Comparison of ENCODE assay signal across 18 cellular contexts in the genomic region with DNA sequence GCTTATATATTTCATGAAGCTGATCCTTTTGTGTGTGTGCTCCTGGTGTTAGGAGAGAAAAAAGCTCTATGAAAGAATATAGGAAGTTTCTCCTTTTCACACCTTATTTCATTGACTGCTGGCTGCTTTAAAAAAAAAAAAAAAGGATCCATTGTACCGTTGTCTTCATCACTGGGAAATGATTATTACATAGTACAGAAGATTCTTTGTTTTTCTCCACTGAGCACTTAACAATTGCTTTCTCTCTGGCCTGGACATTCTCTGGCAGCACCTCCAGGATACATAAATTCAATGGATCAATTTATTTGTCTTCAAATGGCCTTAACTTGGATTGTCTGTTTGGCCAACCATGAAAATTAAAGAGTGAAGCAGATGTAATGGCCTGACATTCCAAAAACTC. TPM values are rescaled to one million over a fixed set of nuclear protein-coding genes. Genes with fewer than 3 reads are reported as not detected.
DNase-seq lines count a peak whose midpoint lies in the region; ATAC-seq and TF ChIP-seq lines count a peak whose summit lies in the region.
"Had no signal": no experiment of that assay in that cellular context is flagged by ENCODE, and none has a peak within 500 bp of the region (broad histone marks: within the 10 kb centered on the region; RNA-seq: fewer than 3 reads in every experiment).

No MANE protein-coding gene starts in this region.

- H3K56ac ChIP-seq in IMR-90 (ENCODE audit: extremely low read depth, insufficient read depth, low read length), result no peak overlapping the region

- H3K4me1 ChIP-seq in IMR-90 (ENCODE audit: control insufficient read depth, insufficient read depth, low read length), result no peaks in the 10 kb centered on the region
- H3K4me1 ChIP-seq: A549, Caco-2 had no signal

- no peak overlapping the region for H2BK5ac ChIP-seq in IMR-90 (ENCODE audit: low read depth, low read length, poor library complexity, severe bottlenecking)

- H3K9me1 ChIP-seq in IMR-90 (ENCODE audit: insufficient read depth, low read length), result no peaks in the 10 kb centered on the region

- H3K79me1 ChIP-seq in IMR-90 (ENCODE audit: low read depth in 1 of 2, low read length in 2 of 2), result no peaks in the 10 kb centered on the region

- no peak overlapping the region for H4K8ac ChIP-seq in IMR-90 (ENCODE audit: low read depth in 2 of 2, low read length in 2 of 2)

- H3K4me3 ChIP-seq in IMR-90 (ENCODE audit: insufficient read depth, low read depth, low read length), result no peak overlapping the region
- H3K4me3 ChIP-seq: A549 had no signal

- H3K9ac ChIP-seq in IMR-90 (ENCODE audit: low read depth, low read length), result no peak overlapping the region

- TF ChIP-seq POLR2A in IMR-90 (IDR thresholded peaks at IDR 0.05; ENCODE audit: low read depth, low read length), result no peak

- no peaks in the 10 kb centered on the region for H4K20me1 ChIP-seq in IMR-90 (ENCODE audit: insufficient read depth, low read length)

- POLR2A ChIA-PET in IMR-90 (lab: Charles Lee; ENCODE audit: unreplicated experiment), result no interaction called here

- CTCF ChIA-PET in IMR-90 (lab: Yijun Ruan, JAX), result interaction anchor here (1.1 kb wide), 1 partner anchor 34 kb away, joined by 4 read pairs; no protein-coding TSS in a partner anchor

- no peak overlapping the region for H2AK5ac ChIP-seq in IMR-90 (ENCODE audit: low read depth, low read length)

- WGBS in IMR-90 (ENCODE audit: extremely low coverage in 2 of 2, insufficient read length in 1 of 2), 2 experiments, result no CpG with 5 or more reads among the region's 1 CpG

- no peak for DNase-seq in IMR-90
- DNase-seq in caudate nucleus (lab: John Stamatoyannopoulos, UW), result no peak
- peak; percentile 13 for DNase-seq in midbrain (lab: John Stamatoyannopoulos, UW)
- peak; percentile 55 for DNase-seq in superior temporal gyrus (ENCODE audit: extremely low spot score)
- no peak for DNase-seq in NCI-H2029 (lab: John Stamatoyannopoulos, UW)
- DNase-seq: AML-193; Caco-2; CD4-positive, alpha-beta T cell; GOT3; H7; HFFc6 had no signal

- H2AK9ac ChIP-seq in IMR-90 (replicated peaks; ENCODE audit: low read depth, low read length, poor library complexity), result no peak overlapping the region

- H3K14ac ChIP-seq in IMR-90 (replicated peaks; ENCODE audit: low read depth, low read length), result no peak overlapping the region

- no peak overlapping the region for H3K4me2 ChIP-seq in IMR-90 (ENCODE audit: low read depth, low read length)
- H3K4me2 ChIP-seq: A549 had no signal

- H3K23ac ChIP-seq in IMR-90 (ENCODE audit: low read depth, low read length), result no peak overlapping the region

- ATAC-seq in IMR-90 (ENCODE audit: low read depth) (no peak), HG03045 (IDR thresholded peaks at IDR 0.05; ENCODE audit: unreplicated experiment) (no peak), HG03159 (IDR thresholded peaks at IDR 0.05; ENCODE audit: unreplicated experiment) (no peak)
- ATAC-seq: A549, HCT116 had no signal

- no peak overlapping the region for H3K27ac ChIP-seq in IMR-90 (ENCODE audit: insufficient read depth, low read length)
- peak overlapping the region; percentile 53 for H3K27ac ChIP-seq in caudate nucleus (ENCODE audit: low read depth, low read length)
- H3K27ac ChIP-seq: 22Rv1, A549, C4-2B had no signal

- no peak overlapping the region for H2BK120ac ChIP-seq in IMR-90 (ENCODE audit: low read depth, low read length)

- H3K4ac ChIP-seq in IMR-90 (ENCODE audit: low read depth, low read length), result no peak overlapping the region

- H2BK15ac ChIP-seq in IMR-90 (ENCODE audit: low read depth, low read length), result no peak overlapping the region

- dilution Hi-C loops in IMR-90 (cut with HindIII; ENCODE audit: low sequenced_read_pairs, unreplicated experiment), result no loop called here

- no peak overlapping the region for H3K18ac ChIP-seq in IMR-90 (ENCODE audit: low read depth, low read length)

- H3K36me3 ChIP-seq in IMR-90 (ENCODE audit: control insufficient read depth, insufficient read depth, low read length), result peaks cover 29% of the 10 kb centered on the region

- H3K27me3 ChIP-seq in IMR-90 (ENCODE audit: control insufficient read depth, insufficient read depth, low read length), result no peaks in the 10 kb centered on the region

- no peak for TF ChIP-seq CTCF in IMR-90 (conservative IDR thresholded peaks at IDR 0.05; ENCODE audit: low read depth, low read length)

- no peak overlapping the region for H4K91ac ChIP-seq in IMR-90 (ENCODE audit: insufficient read depth, low read depth, low read length)

- no peak overlapping the region for H2AFZ ChIP-seq in IMR-90 (replicated peaks; ENCODE audit: low read length, poor library complexity)

- H2BK20ac ChIP-seq in IMR-90 (ENCODE audit: low read depth, low read length), result no peak overlapping the region

- intact Hi-C loops in IMR-90 (cut with micrococcal nuclease), result no loop called here

- TF ChIP-seq RAD21 in IMR-90 (IDR thresholded peaks at IDR 0.05; ENCODE audit: low read length), result no peak

- TSS peak; percentile 57 for BruUV-seq in IMR-90 (replicated peaks; lab: Mats Ljungman, UMichigan)

- in situ Hi-C loops in IMR-90 (cut with MboI; ENCODE audit: low sequenced_read_pairs), result loop anchor here (25.0 kb wide), 1 partner anchor 590 kb away; no protein-coding TSS in a partner anchor

- H4K5ac ChIP-seq in IMR-90 (ENCODE audit: low read depth, low read length), result no peak overlapping the region

- H3K9me3 ChIP-seq in IMR-90 (ENCODE audit: control insufficient read depth, insufficient read depth, low read length), result no peaks in the 10 kb centered on the region
- H3K9me3 ChIP-seq: A549, Caco-2 had no signal

TF ChIP-seq in IMR-90, 13 proteins besides CTCF, POLR2A, EP300 and RAD21:
- no peak for TF ChIP-seq FOS (IDR thresholded peaks at IDR 0.05; ENCODE audit: low read depth, low read length)
- TF ChIP-seq CEBPB (IDR thresholded peaks at IDR 0.05; ENCODE audit: low read depth, low read length), result no peak
- no peak for TF ChIP-seq SMC3 (IDR thresholded peaks at IDR 0.05; ENCODE audit: low read depth, low read length)
- no peak for TF ChIP-seq BHLHE40 (IDR thresholded peaks at IDR 0.05; ENCODE audit: low read depth, low read length)
- TF ChIP-seq, protein P1, sequence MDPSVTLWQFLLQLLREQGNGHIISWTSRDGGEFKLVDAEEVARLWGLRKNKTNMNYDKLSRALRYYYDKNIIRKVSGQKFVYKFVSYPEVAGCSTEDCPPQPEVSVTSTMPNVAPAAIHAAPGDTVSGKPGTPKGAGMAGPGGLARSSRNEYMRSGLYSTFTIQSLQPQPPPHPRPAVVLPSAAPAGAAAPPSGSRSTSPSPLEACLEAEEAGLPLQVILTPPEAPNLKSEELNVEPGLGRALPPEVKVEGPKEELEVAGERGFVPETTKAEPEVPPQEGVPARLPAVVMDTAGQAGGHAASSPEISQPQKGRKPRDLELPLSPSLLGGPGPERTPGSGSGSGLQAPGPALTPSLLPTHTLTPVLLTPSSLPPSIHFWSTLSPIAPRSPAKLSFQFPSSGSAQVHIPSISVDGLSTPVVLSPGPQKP (IDR thresholded peaks at IDR 0.05; ENCODE audit: borderline replicate concordance, low read depth, low read length), result no peak
- no peak for TF ChIP-seq MAFK (IDR thresholded peaks at IDR 0.05; ENCODE audit: low read depth, low read length)
- no peak for TF ChIP-seq MXI1 (IDR thresholded peaks at IDR 0.05; ENCODE audit: borderline replicate concordance, low read depth, low read length)
- TF ChIP-seq RCOR1 (IDR thresholded peaks at IDR 0.05; ENCODE audit: insufficient replicate concordance, low read length), result no peak
- no peak for TF ChIP-seq NFE2L2 (IDR thresholded peaks at IDR 0.05; ENCODE audit: low read depth, low read length)
- TF ChIP-seq, protein P2, sequence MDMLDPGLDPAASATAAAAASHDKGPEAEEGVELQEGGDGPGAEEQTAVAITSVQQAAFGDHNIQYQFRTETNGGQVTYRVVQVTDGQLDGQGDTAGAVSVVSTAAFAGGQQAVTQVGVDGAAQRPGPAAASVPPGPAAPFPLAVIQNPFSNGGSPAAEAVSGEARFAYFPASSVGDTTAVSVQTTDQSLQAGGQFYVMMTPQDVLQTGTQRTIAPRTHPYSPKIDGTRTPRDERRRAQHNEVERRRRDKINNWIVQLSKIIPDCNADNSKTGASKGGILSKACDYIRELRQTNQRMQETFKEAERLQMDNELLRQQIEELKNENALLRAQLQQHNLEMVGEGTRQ (IDR thresholded peaks at IDR 0.05; ENCODE audit: low read depth, low read length), result no peak
- no peak for TF ChIP-seq RFX5 (IDR thresholded peaks at IDR 0.05; ENCODE audit: low read depth, low read length)
- no peak for TF ChIP-seq CHD1 (IDR thresholded peaks at IDR 0.05; ENCODE audit: low read depth, low read length)
- no peak for TF ChIP-seq MAZ (IDR thresholded peaks at IDR 0.05; ENCODE audit: borderline replicate concordance, low read depth, low read length)

RNA-seq across cellular contexts. Expression of a gene that starts 37.2 kb away (rescaled TPM):
- total RNA-seq in IMR-90 (2012; rRNA removed), result 32.1 and 34.4 TPM in 2 replicates
- polyA plus RNA-seq in IMR-90 (2012; rRNA removed), result 11.4 and 12.9 TPM in 2 replicates
- polyA plus RNA-seq in IMR-90 (2012; cell fraction: cytosol; rRNA removed), result 3.8 and 5.9 TPM in 2 replicates
- 0.71 and 4.2 TPM in 2 replicates for polyA plus RNA-seq in IMR-90 (2012; cell fraction: nucleus; rRNA removed; ENCODE audit: low replicate concordance)

RNA-seq across cellular contexts. Expression of a gene that starts 37.4 kb away (rescaled TPM):
- 11.1 and 11.3 TPM in 2 replicates for total RNA-seq in IMR-90 (2012; rRNA removed)
- polyA plus RNA-seq in IMR-90 (2012; rRNA removed), result 5.0 and 6.2 TPM in 2 replicates
- 2.7 and 3.5 TPM in 2 replicates for polyA plus RNA-seq in IMR-90 (2012; cell fraction: cytosol; rRNA removed)
- polyA plus RNA-seq in IMR-90 (2012; cell fraction: nucleus; rRNA removed; ENCODE audit: low replicate concordance), result 2.0 and 4.6 TPM in 2 replicates

RNA-seq across cellular contexts. Expression of a gene that starts 53.1 kb away (rescaled TPM):
- total RNA-seq in IMR-90 (2012; rRNA removed), result 14.7 and 19.7 TPM in 2 replicates
- polyA plus RNA-seq in IMR-90 (2012; rRNA removed), result 11.0 and 12.8 TPM in 2 replicates
- polyA plus RNA-seq in IMR-90 (2012; cell fraction: cytosol; rRNA removed), result 8.5 and 15.7 TPM in 2 replicates
- 7.3 and 8.8 TPM in 2 replicates for polyA plus RNA-seq in IMR-90 (2012; cell fraction: nucleus; rRNA removed; ENCODE audit: low replicate concordance)
- total RNA-seq: Caco-2; CD4-positive, alpha-beta T cell; H7; HT-29 had no signal

Comparison
In these comparisons a context has a peak if more than half of its experiments do, and no peak if none do; other contexts are left out.
1. DNase-seq: peak in midbrain (single experiment) and superior temporal gyrus (single experiment); none in IMR-90 (single experiment), caudate nucleus (0 of 61) and NCI-H2029 (single experiment).